Comparison of ENCODE assay signal across 1 cellular context in the genomic region with DNA sequence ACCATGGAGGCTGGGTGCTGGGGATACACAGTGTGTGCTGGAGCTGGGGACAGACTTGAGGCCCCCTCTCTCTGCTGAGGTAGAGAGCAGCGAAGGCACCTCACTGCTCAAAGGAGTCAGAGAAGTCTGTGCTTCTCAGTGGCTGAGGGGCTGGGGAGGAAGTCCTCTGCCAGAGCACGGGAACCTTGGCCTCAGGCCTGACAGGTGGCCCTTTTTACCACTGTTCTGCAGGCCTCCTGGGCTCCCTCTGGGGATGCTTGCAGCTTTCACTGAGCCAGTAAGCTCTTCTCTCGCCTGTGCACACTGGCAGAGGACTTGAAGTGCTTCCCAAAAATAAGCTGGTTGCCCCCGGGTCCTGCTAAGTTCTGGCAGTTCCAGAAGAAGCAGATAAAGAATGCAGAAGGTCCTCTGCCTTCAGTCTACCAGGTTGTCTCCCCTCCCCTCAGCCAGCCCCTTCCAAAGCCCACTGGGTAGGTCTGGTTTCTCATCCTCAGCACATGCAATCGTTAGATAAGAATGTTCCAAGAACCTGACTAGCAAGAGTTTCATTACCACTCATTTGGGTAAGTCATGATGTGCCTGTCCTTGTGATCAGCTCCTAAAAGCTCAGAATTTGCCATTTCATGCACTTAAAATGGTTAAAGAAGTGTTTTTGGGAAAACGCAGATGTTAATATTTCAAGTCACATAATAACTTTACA.
TF ChIP-seq lines count a peak whose summit lies in the region.

No MANE protein-coding gene starts in this region.

TF ChIP-seq in K562, 482 proteins besides CTCF, POLR2A, EP300 and RAD21 (continued from another document):
- TF ChIP-seq, protein P1, sequence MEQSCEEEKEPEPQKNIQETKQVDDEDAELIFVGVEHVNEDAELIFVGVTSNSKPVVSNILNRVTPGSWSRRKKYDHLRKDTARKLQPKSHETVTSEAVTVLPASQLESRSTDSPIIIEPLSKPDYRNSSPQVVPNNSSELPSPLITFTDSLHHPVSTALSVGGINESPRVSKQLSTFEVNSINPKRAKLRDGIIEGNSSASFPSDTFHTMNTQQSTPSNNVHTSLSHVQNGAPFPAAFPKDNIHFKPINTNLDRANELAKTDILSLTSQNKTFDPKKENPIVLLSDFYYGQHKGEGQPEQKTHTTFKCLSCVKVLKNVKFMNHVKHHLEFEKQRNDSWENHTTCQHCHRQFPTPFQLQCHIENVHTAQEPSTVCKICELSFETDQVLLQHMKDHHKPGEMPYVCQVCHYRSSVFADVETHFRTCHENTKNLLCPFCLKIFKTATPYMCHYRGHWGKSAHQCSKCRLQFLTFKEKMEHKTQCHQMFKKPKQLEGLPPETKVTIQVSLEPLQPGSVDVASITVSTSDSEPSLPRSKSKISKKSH (CRISPR knock-in tag; IDR thresholded peaks at IDR 0.05): no peak
- TF ChIP-seq, protein P2, sequence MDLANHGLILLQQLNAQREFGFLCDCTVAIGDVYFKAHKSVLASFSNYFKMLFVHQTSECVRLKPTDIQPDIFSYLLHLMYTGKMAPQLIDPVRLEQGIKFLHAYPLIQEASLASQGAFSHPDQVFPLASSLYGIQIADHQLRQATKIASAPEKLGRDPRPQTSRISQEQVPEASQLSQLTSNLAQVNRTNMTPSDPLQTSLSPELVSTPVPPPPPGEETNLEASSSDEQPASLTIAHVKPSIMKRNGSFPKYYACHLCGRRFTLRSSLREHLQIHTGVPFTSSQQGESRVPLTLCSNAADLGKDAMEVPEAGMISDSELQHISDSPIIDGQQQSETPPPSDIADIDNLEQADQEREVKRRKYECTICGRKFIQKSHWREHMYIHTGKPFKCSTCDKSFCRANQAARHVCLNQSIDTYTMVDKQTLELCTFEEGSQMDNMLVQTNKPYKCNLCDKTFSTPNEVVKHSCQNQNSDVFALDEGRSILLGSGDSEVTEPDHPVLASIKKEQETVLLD (IDR thresholded peaks at IDR 0.05): peak; percentile 75; the same call in 1 of the 2 replicates
- TF ChIP-seq EHMT2 (IDR thresholded peaks at IDR 0.05) (peak; percentile 75), LEF1 (IDR thresholded peaks at IDR 0.05) (peak; percentile 88), FOXJ2 (tag; IDR thresholded peaks at IDR 0.05) (no peak), BCL6 (CRISPR knock-in tag; IDR thresholded peaks at IDR 0.05) (no peak), ZNF589 (CRISPR knock-in tag; IDR thresholded peaks at IDR 0.05; ENCODE audit: low read depth) (peak; percentile 74), ZNF175 (CRISPR knock-in tag; IDR thresholded peaks at IDR 0.05; ENCODE audit: low read depth) (no peak)
- TF ChIP-seq, protein P3, sequence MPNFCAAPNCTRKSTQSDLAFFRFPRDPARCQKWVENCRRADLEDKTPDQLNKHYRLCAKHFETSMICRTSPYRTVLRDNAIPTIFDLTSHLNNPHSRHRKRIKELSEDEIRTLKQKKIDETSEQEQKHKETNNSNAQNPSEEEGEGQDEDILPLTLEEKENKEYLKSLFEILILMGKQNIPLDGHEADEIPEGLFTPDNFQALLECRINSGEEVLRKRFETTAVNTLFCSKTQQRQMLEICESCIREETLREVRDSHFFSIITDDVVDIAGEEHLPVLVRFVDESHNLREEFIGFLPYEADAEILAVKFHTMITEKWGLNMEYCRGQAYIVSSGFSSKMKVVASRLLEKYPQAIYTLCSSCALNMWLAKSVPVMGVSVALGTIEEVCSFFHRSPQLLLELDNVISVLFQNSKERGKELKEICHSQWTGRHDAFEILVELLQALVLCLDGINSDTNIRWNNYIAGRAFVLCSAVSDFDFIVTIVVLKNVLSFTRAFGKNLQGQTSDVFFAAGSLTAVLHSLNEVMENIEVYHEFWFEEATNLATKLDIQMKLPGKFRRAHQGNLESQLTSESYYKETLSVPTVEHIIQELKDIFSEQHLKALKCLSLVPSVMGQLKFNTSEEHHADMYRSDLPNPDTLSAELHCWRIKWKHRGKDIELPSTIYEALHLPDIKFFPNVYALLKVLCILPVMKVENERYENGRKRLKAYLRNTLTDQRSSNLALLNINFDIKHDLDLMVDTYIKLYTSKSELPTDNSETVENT (CRISPR knock-in tag; IDR thresholded peaks at IDR 0.05): no peak
